ENCODE assay signal across 16 cellular contexts in the genomic region with DNA sequence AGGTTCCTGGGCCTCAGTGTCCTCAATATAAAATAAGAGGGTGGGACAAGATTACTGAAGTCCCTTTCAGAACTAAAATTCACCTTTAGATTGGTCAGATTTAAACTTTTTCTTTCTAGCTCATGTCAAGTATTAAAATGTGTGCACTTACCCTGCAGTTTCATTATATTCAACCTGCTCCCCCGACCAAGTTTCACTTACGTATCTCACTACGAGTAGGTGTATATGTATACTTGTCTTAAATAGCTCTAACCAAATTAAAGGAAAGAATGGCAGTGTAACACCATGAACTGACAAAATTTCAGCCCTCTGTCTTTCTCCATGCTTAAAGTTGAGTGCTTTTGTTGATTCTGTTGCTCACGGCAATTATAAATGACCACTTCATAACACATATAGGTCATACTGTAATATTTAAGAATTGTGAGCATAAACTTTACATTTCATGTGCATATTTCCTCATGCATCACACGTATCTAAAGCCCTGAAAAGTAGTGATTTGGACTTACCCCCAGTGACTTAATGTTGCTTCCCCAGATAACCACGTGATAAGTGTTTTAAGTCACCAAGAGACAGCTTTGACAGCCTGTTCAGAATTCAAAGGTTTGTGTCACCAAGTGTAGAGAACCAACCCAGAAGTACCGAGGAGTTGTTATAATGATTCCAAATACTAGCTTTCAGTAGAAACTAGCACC.
DNase-seq lines count a peak whose midpoint lies in the region; ATAC-seq and TF ChIP-seq lines count a peak whose summit lies in the region.
"Had no signal": no experiment of that assay in that cellular context is flagged by ENCODE, and none has a peak within 500 bp of the region (broad histone marks: within the 10 kb centered on the region; RNA-seq: fewer than 3 reads in every experiment).

No MANE protein-coding gene starts in this region.

- H3K79me2 ChIP-seq in osteoblast (ENCODE audit: insufficient read depth, low read length): no peaks in the 10 kb centered on the region

- no peak overlapping the region for H3K4me3 ChIP-seq in osteoblast (ENCODE audit: insufficient read depth, low read length)

- H3K4me1 Mint-ChIP-seq in mesothelial cell of epicardium: peaks cover 13% of the 10 kb centered on the region

- peak; percentile 76 for ATAC-seq in GM18505 (IDR thresholded peaks at IDR 0.05; ENCODE audit: unreplicated experiment)
- ATAC-seq in GM19455 (IDR thresholded peaks at IDR 0.05; ENCODE audit: unreplicated experiment): peak; percentile 83
- peak; percentile 80 for ATAC-seq in HG02798 (IDR thresholded peaks at IDR 0.05; ENCODE audit: poor library complexity, unreplicated experiment)
- peak; percentile 54 for ATAC-seq in HG03575 (IDR thresholded peaks at IDR 0.05; ENCODE audit: extremely low read depth, insufficient number of reproducible peaks, low FRiP score, unreplicated experiment)

- no peak overlapping the region for H3K27ac ChIP-seq in osteoblast (ENCODE audit: low read depth, low read length)
- H3K27ac ChIP-seq: C4-2B had no signal

- no peak overlapping the region for H2AFZ ChIP-seq in osteoblast (ENCODE audit: low read length)

- H3K4me3 Mint-ChIP-seq in mesothelial cell of epicardium: no peak overlapping the region
- H3K4me3 Mint-ChIP-seq: activated CD4-positive, alpha-beta memory T cell treated with anti-CD3 and anti-CD28 coated beads, Interleukin-2, amount 10 ng/mL, durations not matched to agents 7 days and 5 days; HFFc6; natural killer cell treated with Interleukin-12 subunit alpha and Interleukin-12 subunit beta and Interleukin-15 and Interleukin-18, amount 100 ng/mL, for 72 hours had no signal

- H3K4me2 ChIP-seq in osteoblast (ENCODE audit: insufficient read depth, low read length): no peak overlapping the region

- H3K36me3 ChIP-seq in osteoblast (ENCODE audit: insufficient read depth, low read length): peaks cover 23% of the 10 kb centered on the region

- no peak overlapping the region for H3K27ac Mint-ChIP-seq in mesothelial cell of epicardium
- H3K27ac Mint-ChIP-seq: activated CD4-positive, alpha-beta memory T cell treated with anti-CD3 and anti-CD28 coated beads, Interleukin-2, amount 10 ng/mL, durations not matched to agents 7 days and 5 days; HFFc6 had no signal

- no peaks in the 10 kb centered on the region for H3K27me3 ChIP-seq in osteoblast (ENCODE audit: insufficient read depth, low read length)

- peaks cover 61% of the 10 kb centered on the region for H3K36me3 Mint-ChIP-seq in mesothelial cell of epicardium
- H3K36me3 Mint-ChIP-seq: natural killer cell treated with Interleukin-12 subunit alpha and Interleukin-12 subunit beta and Interleukin-15 and Interleukin-18, amount 100 ng/mL, for 72 hours had no signal

- H3K27me3 Mint-ChIP-seq in mesothelial cell of epicardium (ENCODE audit: low read depth): no peaks in the 10 kb centered on the region
- H3K27me3 Mint-ChIP-seq: activated CD4-positive, alpha-beta memory T cell treated with anti-CD3 and anti-CD28 coated beads, Interleukin-2, amount 10 ng/mL, durations not matched to agents 7 days and 5 days; natural killer cell treated with Interleukin-12 subunit alpha and Interleukin-12 subunit beta and Interleukin-15 and Interleukin-18, amount 100 ng/mL, for 72 hours had no signal

- no peaks in the 10 kb centered on the region for H3K9me3 Mint-ChIP-seq in mesothelial cell of epicardium
- H3K9me3 Mint-ChIP-seq: activated CD4-positive, alpha-beta memory T cell treated with anti-CD3 and anti-CD28 coated beads, Interleukin-2, amount 10 ng/mL, durations not matched to agents 7 days and 5 days; HFFc6; natural killer cell treated with Interleukin-12 subunit alpha and Interleukin-12 subunit beta and Interleukin-15 and Interleukin-18, amount 100 ng/mL, for 72 hours had no signal

- DNase-seq in germinal center (ENCODE audit: low spot score): no peak
- no peak for DNase-seq in mesothelial cell of epicardium (ENCODE audit: low spot score in 2 of 2, unreplicated experiment in 2 of 2)
- DNase-seq in osteoblast (ENCODE audit: insufficient read length, low spot score, missing footprints): no peak
- no peak for DNase-seq in activated gamma-delta T cell (lab: John Stamatoyannopoulos, UW)
- DNase-seq: activated CD4-positive, alpha-beta memory T cell treated with anti-CD3 and anti-CD28 coated beads, Interleukin-2, amount 10 ng/mL, durations not matched to agents 7 days and 5 days; dermis blood vessel endothelial cell; HFFc6; KBM-7; kidney glomerular epithelial cell; T-helper 1 cell had no signal

- TF ChIP-seq POLR2A in GM18505 (IDR thresholded peaks at IDR 0.05; ENCODE audit: borderline replicate concordance, extremely low read depth, insufficient read depth, insufficient read length): no peak

- TF ChIP-seq CTCF in mesothelial cell of epicardium (IDR thresholded peaks at IDR 0.05; ENCODE audit: unreplicated experiment): no peak
- no peak for TF ChIP-seq CTCF in osteoblast (IDR thresholded peaks at IDR 0.05; ENCODE audit: extremely low read depth, low read depth, low read length)

- no peaks in the 10 kb centered on the region for H4K20me1 ChIP-seq in osteoblast (ENCODE audit: insufficient read depth, low read length)

- no peaks in the 10 kb centered on the region for H3K9me3 ChIP-seq in osteoblast (ENCODE audit: low read depth, low read length)

- H3K4me1 ChIP-seq in osteoblast (ENCODE audit: insufficient read depth, low read length): peaks cover 4% of the 10 kb centered on the region
